ENCODE assay signal across 19 cellular contexts in the genomic region with DNA sequence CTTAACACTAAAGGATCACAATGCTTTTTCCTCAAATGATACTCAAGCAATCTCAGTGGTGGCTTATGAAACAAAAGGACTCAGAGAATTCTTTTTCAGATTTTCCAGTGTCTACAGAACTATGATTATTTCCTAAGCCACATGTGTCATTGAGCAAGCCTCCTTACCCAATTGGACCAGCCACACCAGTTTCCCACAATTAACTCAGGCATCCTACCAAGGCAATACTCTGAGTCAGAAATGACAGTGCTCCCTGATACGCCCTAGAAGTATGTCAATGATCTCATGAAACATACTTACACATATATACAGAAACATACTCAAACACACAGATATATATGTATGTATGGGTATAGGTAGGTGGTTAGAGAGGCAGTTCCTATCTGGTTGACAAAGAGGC. TPM values are rescaled to one million over a fixed set of nuclear protein-coding genes. Genes with fewer than 3 reads are reported as not detected.
DNase-seq lines count a peak whose midpoint lies in the region; ATAC-seq and TF ChIP-seq lines count a peak whose summit lies in the region.
"Had no signal": no experiment of that assay in that cellular context is flagged by ENCODE, and none has a peak within 500 bp of the region (broad histone marks: within the 10 kb centered on the region; RNA-seq: fewer than 3 reads in every experiment).

No MANE protein-coding gene starts in this region.

- H2BK20ac ChIP-seq in H9 (ENCODE audit: low read depth, low read length, poor library complexity, severe bottlenecking): no peak overlapping the region

- no peak overlapping the region for H2BK12ac ChIP-seq in H9 (ENCODE audit: insufficient read length, low read depth, low read length)

- peaks cover 12% of the 10 kb centered on the region for H3K23me2 ChIP-seq in H9 (ENCODE audit: insufficient read length, low read depth, low read length, poor library complexity, severe bottlenecking)

- H2BK15ac ChIP-seq in H9 (ENCODE audit: low read depth, low read length): no peak overlapping the region

- peaks cover 11 to 14% of the 10 kb centered on the region in 2 experiments for H3K4me1 Mint-ChIP-seq in H9

- H3K14ac ChIP-seq in H9 (ENCODE audit: insufficient read depth, low read length): no peak overlapping the region

- H3K36me3 ChIP-seq in mammary epithelial cell (ENCODE audit: insufficient read depth, low read length) (no peaks in the 10 kb centered on the region), gastroesophageal sphincter (no peaks in the 10 kb centered on the region)
- H3K36me3 ChIP-seq: Peyer's patch had no signal

- H3K9ac ChIP-seq in mammary epithelial cell (ENCODE audit: insufficient read depth, low read length): no peak overlapping the region
- no peak overlapping the region for H3K9ac ChIP-seq in H9 (ENCODE audit: extremely low read depth, insufficient read length, low read length)

- intact Hi-C loops in mammary epithelial cell (cut with micrococcal nuclease): no loop called here

- no peak for TF ChIP-seq EP300 in gastroesophageal sphincter (IDR thresholded peaks at IDR 0.05)

- H2BK120ac ChIP-seq in H9 (ENCODE audit: low read depth, low read length, poor library complexity, severe bottlenecking): no peak overlapping the region

- H3K27ac Mint-ChIP-seq in H9: no peak overlapping the region
- H3K27ac Mint-ChIP-seq: activated CD4-positive, alpha-beta memory T cell treated with anti-CD3 and anti-CD28 coated beads, Interleukin-2, amount 10 ng/mL, durations not matched to agents 7 days and 5 days; activated T-helper 1 cell treated with anti-CD3 and anti-CD28 coated beads, Interleukin-12 subunit alpha, Interleukin-12 subunit beta, Interleukin-2, Interleukin-4 antibody, amounts not matched to agents 30 ng/mL and 10 ng/mL and 1 ng/mL, durations not matched to agents 14 hours and 24 hours and 36 hours had no signal

- H3K23ac ChIP-seq in H9 (ENCODE audit: insufficient read length, low read depth, low read length): no peak overlapping the region

- H3K4me2 ChIP-seq in mammary epithelial cell (ENCODE audit: insufficient read depth, low read depth, low read length): no peak overlapping the region
- no peak overlapping the region for H3K4me2 ChIP-seq in H9 (ENCODE audit: insufficient read depth, insufficient read length, low read length)

- H3K27ac ChIP-seq in mammary epithelial cell (ENCODE audit: insufficient read depth, low read depth, low read length) (no peak overlapping the region), gastroesophageal sphincter (no peak overlapping the region), H9 (ENCODE audit: insufficient read length, low read depth, low read length) (no peak overlapping the region)
- H3K27ac ChIP-seq: Peyer's patch had no signal

- H2AK5ac ChIP-seq in H9 (ENCODE audit: insufficient read length, low read length): no peak overlapping the region

- H2AFZ ChIP-seq in mammary epithelial cell (ENCODE audit: low read depth, low read length): no peak overlapping the region
- no peak overlapping the region for H2AFZ ChIP-seq in H9 (ENCODE audit: low read length)

- H2BK5ac ChIP-seq in H9 (ENCODE audit: insufficient read length, low read length): no peak overlapping the region

- DNase-seq in AG10803 (ENCODE audit: low read depth) (peak; percentile 82), LHCN-M2 (ENCODE audit: low read depth) (peak; percentile 3), mammary epithelial cell (peak; percentile 87), H9 (no peak)
- DNase-seq in central memory CD4-positive, alpha-beta T cell: no peak
- DNase-seq: activated CD4-positive, alpha-beta memory T cell treated with anti-CD3 and anti-CD28 coated beads, Interleukin-2, amount 10 ng/mL, durations not matched to agents 7 days and 5 days; hippocampal formation; left cardiac atrium; NCI-H1048; NCI-H748 treated with DMSO at 0.1 percent for 48 hours; Peyer's patch; retina; stimulated activated CD4-positive, alpha-beta T cell treated with anti-CD3 and anti-CD28 coated beads, Interleukin-1b, Interleukin-23, amount 100 ng/mL, for 48 hours had no signal

- peak; percentile 35 for ATAC-seq in gastroesophageal sphincter
- ATAC-seq in HG03135 (IDR thresholded peaks at IDR 0.05; ENCODE audit: unreplicated experiment): no peak
- no peak for ATAC-seq in HG02970 (IDR thresholded peaks at IDR 0.05; ENCODE audit: low FRiP score, unreplicated experiment)
- ATAC-seq: HepG2, left cardiac atrium had no signal

- TF ChIP-seq POLR2A in gastroesophageal sphincter (IDR thresholded peaks at IDR 0.05): no peak

- H3K4me3 ChIP-seq in AG10803 (ENCODE audit: low read length) (no peak overlapping the region), mammary epithelial cell (replicated peaks in 1 of 3; ENCODE audit: insufficient read depth in 1 of 3, low read depth in 2 of 3, low read length in 3 of 3) (no peak overlapping the region), gastroesophageal sphincter (no peak overlapping the region)
- H3K4me3 ChIP-seq: Peyer's patch had no signal

- no peak overlapping the region for H4K8ac ChIP-seq in H9 (replicated peaks; ENCODE audit: insufficient read length, low read depth, low read length)

- no peak overlapping the region for H3K4me3 Mint-ChIP-seq in H9
- H3K4me3 Mint-ChIP-seq: activated CD4-positive, alpha-beta memory T cell treated with anti-CD3 and anti-CD28 coated beads, Interleukin-2, amount 10 ng/mL, durations not matched to agents 7 days and 5 days; activated T-helper 1 cell treated with anti-CD3 and anti-CD28 coated beads, Interleukin-12 subunit alpha, Interleukin-12 subunit beta, Interleukin-2, Interleukin-4 antibody, amounts not matched to agents 30 ng/mL and 10 ng/mL and 1 ng/mL, durations not matched to agents 14 hours and 24 hours and 36 hours had no signal

- no peak overlapping the region for H4K91ac ChIP-seq in H9 (ENCODE audit: insufficient read length, low read depth, low read length)

- H4K20me1 ChIP-seq in mammary epithelial cell (ENCODE audit: insufficient read depth, low read length): no peaks in the 10 kb centered on the region
- no peaks in the 10 kb centered on the region for H4K20me1 ChIP-seq in H9 (ENCODE audit: control insufficient read depth, insufficient read depth, insufficient read length)

- H3K9me3 Mint-ChIP-seq in H9: no peaks in the 10 kb centered on the region; a peak in 1 of 5 replicates
- H3K9me3 Mint-ChIP-seq: activated CD4-positive, alpha-beta memory T cell treated with anti-CD3 and anti-CD28 coated beads, Interleukin-2, amount 10 ng/mL, durations not matched to agents 7 days and 5 days; activated T-helper 1 cell treated with anti-CD3 and anti-CD28 coated beads, Interleukin-12 subunit alpha, Interleukin-12 subunit beta, Interleukin-2, Interleukin-4 antibody, amounts not matched to agents 30 ng/mL and 10 ng/mL and 1 ng/mL, durations not matched to agents 14 hours and 24 hours and 36 hours had no signal

- no peaks in the 10 kb centered on the region for H3K79me1 ChIP-seq in H9 (ENCODE audit: insufficient read depth, low read depth, low read length, poor library complexity, severe bottlenecking)

- H3K4ac ChIP-seq in H9 (ENCODE audit: low read depth, low read length): no peak overlapping the region

- no peak overlapping the region for H3K56ac ChIP-seq in H9 (ENCODE audit: insufficient read length, low read depth, low read length)

- H3K36me3 Mint-ChIP-seq in H9 (ENCODE audit: insufficient read depth in 1 of 3, low read depth in 3 of 3): peaks cover 0 to 1% (median 0%) of the 10 kb centered on the region in 3 experiments; a peak in 1 of 7 replicates

- WGBS in mammary epithelial cell (ENCODE audit: low coverage, missing lambda C conversion rate): 0% methylated on average over 1 of the region's 1 CpG
- 50 to 90% methylated on average over 1 of the region's 1 CpG for WGBS in gastroesophageal sphincter (ENCODE audit: low coverage in 1 of 2), 2 donors
- WGBS in H9 (ENCODE audit: extremely low coverage, insufficient read length, low lambda C conversion rate): no CpG with 5 or more reads among the region's 1 CpG

- H3K79me2 ChIP-seq in mammary epithelial cell (ENCODE audit: insufficient read depth, low read length) (no peaks in the 10 kb centered on the region), H9 (ENCODE audit: insufficient read depth, low read length) (no peaks in the 10 kb centered on the region)

- H3T11ph ChIP-seq in H9 (ENCODE audit: low read length): no peak overlapping the region

- CTCF ChIA-PET in mammary epithelial cell (lab: Charles Lee; ENCODE audit: low non-redundant PET): no interaction called here

- TF ChIP-seq CTCF in AG10803 (conservative IDR thresholded peaks at IDR 0.05; ENCODE audit: low read length) (no peak), mammary epithelial cell (conservative IDR thresholded peaks at IDR 0.05 in 1 of 2, IDR thresholded peaks at IDR 0.05 in 1 of 2; ENCODE audit: extremely low read depth in 1 of 2, insufficient read depth in 1 of 2, low read depth in 1 of 2, low read length in 2 of 2) (no peak), gastroesophageal sphincter (IDR thresholded peaks at IDR 0.05) (no peak), H9 (conservative IDR thresholded peaks at IDR 0.05) (no peak)

- no peak overlapping the region for H3K18ac ChIP-seq in H9 (ENCODE audit: insufficient read length, low read depth, low read length)

- dilution Hi-C loops in mammary epithelial cell (cut with HindIII; ENCODE audit: low sequenced_read_pairs): no loop called here

- no TSS peak for BruUV-seq in mammary epithelial cell (replicated peaks; lab: Mats Ljungman, UMichigan)

- in situ Hi-C loops in mammary epithelial cell (cut with MboI; ENCODE audit: low sequenced_read_pairs in 2 of 2): no loop called here

- H3K4me1 ChIP-seq in mammary epithelial cell (ENCODE audit: insufficient read depth, low read length) (peaks cover 14% of the 10 kb centered on the region), gastroesophageal sphincter (peaks cover 0 to 19% (median 0%) of the 10 kb centered on the region in 3 donors), H9 (ENCODE audit: insufficient read depth, low read length) (no peaks in the 10 kb centered on the region)

- H4K5ac ChIP-seq in H9 (ENCODE audit: insufficient read length, low read depth, low read length): no peak overlapping the region

- peaks cover 7% of the 10 kb centered on the region for H3K27me3 Mint-ChIP-seq in H9 (ENCODE audit: low read depth)

- H3K27me3 ChIP-seq in mammary epithelial cell (ENCODE audit: insufficient read depth, low read length): peaks cover 3% of the 10 kb centered on the region
- no peaks in the 10 kb centered on the region for H3K27me3 ChIP-seq in gastroesophageal sphincter
- 0 out of 2 replicates have a peak, but pooled peaks cover 2% of the 10 kb centered on the region for H3K27me3 ChIP-seq in H9 (ENCODE audit: insufficient read depth, low read length)
- H3K27me3 ChIP-seq: Peyer's patch had no signal

- H3K9me3 ChIP-seq in mammary epithelial cell (replicated peaks; ENCODE audit: insufficient read depth, low read length) (no peaks in the 10 kb centered on the region), gastroesophageal sphincter (no peaks in the 10 kb centered on the region), H9 (ENCODE audit: control insufficient read depth, low read depth, low read length) (no peaks in the 10 kb centered on the region)
- H3K9me3 ChIP-seq: Peyer's patch had no signal

RNA-seq across cellular contexts. Expression of a gene that starts 4.8 kb away (rescaled TPM):
- total RNA-seq in LHCN-M2 (2014; rRNA removed) (under 0.01 and 0.23 TPM in 2 replicates), mammary epithelial cell (1 to 10 TPM in 1 of 2 donors, under 1 TPM in 1; 0.24 to 2.5 TPM), gastroesophageal sphincter (1 to 10 TPM in 2 of 4 donors, under 1 TPM in 2; 0.31 to 3.0 (median 1.1) TPM), H9 (2021) (0.94 and 1.1 TPM in 2 replicates)
- 0.01 TPM for polyA plus RNA-seq in LHCN-M2 (2012)
- 0.10 TPM for polyA plus RNA-seq in mammary epithelial cell
- polyA minus RNA-seq in mammary epithelial cell: not detected
- total RNA-seq: activated CD4-positive, alpha-beta memory T cell treated with anti-CD3 and anti-CD28 coated beads, Interleukin-2, amount 10 ng/mL, durations not matched to agents 7 days and 5 days; activated T-helper 1 cell treated with anti-CD3 and anti-CD28 coated beads, Interleukin-12 subunit alpha, Interleukin-12 subunit beta, Interleukin-2, Interleukin-4 antibody, amounts not matched to agents 30 ng/mL and 10 ng/mL and 1 ng/mL, durations not matched to agents 14 hours and 24 hours and 36 hours; HepG2; mononuclear cell had no signal
- polyA plus RNA-seq: HepG2 had no signal

Comparison
In these comparisons a context has a peak if more than half of its experiments do, and no peak if none do; other contexts are left out.
1. DNase-seq: peak in AG10803 (single experiment), LHCN-M2 (single experiment) and mammary epithelial cell (single experiment); none in H9 (single experiment) and central memory CD4-positive, alpha-beta T cell (single experiment).